Comparison of ENCODE assay signal across 9 cellular contexts in the genomic region with DNA sequence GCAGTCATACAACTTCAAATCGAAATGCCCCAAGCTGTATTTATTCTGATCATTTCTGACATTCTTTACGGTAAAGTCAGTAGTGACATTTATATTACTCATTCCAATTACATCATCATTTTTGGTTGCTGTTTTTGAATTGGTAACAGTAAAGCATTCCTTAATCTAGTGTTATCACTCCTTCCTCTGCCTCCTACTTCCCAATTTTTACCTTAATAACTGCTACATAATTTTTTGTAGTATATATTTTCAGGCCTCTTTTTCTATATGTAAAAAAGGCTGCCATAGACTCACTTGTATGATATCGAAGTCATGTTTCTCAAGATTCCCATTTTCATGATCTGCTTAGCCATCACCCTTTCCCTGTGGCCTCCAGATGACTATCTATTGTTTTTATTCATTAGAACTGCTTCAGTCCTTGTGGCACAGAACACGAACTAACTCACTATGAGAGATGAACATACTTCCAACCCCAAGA.
DNase-seq lines count a peak whose midpoint lies in the region; ATAC-seq and TF ChIP-seq lines count a peak whose summit lies in the region.
"Had no signal": no experiment of that assay in that cellular context is flagged by ENCODE, and none has a peak within 500 bp of the region (broad histone marks: within the 10 kb centered on the region; RNA-seq: fewer than 3 reads in every experiment).

No MANE protein-coding gene starts in this region.

- H3K4me2 ChIP-seq in DOHH2 (ENCODE audit: low read length) (peak overlapping the region; percentile 79), PC-3 (ENCODE audit: low read length) (peak overlapping the region; percentile 92)

- H3K9me3 Mint-ChIP-seq in activated CD8-positive, alpha-beta memory T cell treated with anti-CD3 and anti-CD28 coated beads, Interleukin-2, amount 10 ng/mL, durations not matched to agents 7 days and 5 days (ENCODE audit: low read depth), result no peaks in the 10 kb centered on the region

- H3K4me3 Mint-ChIP-seq in activated CD8-positive, alpha-beta memory T cell treated with anti-CD3 and anti-CD28 coated beads, Interleukin-2, amount 10 ng/mL, durations not matched to agents 7 days and 5 days, result no peak overlapping the region

- H3K79me2 ChIP-seq in DOHH2 (ENCODE audit: control insufficient read depth, low read length), result peaks cover 96% of the 10 kb centered on the region
- H3K79me2 ChIP-seq in PC-3 (ENCODE audit: low read length), result peaks cover 89% of the 10 kb centered on the region

- H2AFZ ChIP-seq in PC-3 (ENCODE audit: low read length), result no peak overlapping the region

- H3K27me3 ChIP-seq in DOHH2 (ENCODE audit: control insufficient read depth, low read length), result no peaks in the 10 kb centered on the region
- H3K27me3 ChIP-seq in PC-3 (ENCODE audit: low read length), result no peaks in the 10 kb centered on the region
- peaks cover 3 to 18% (median 17%) of the 10 kb centered on the region in 3 donors for H3K27me3 ChIP-seq in gastrocnemius medialis

- no peak overlapping the region for H3K27ac Mint-ChIP-seq in activated CD8-positive, alpha-beta memory T cell treated with anti-CD3 and anti-CD28 coated beads, Interleukin-2, amount 10 ng/mL, durations not matched to agents 7 days and 5 days

- H4K20me1 ChIP-seq in DOHH2 (ENCODE audit: control insufficient read depth, insufficient read depth, low read depth, low read length) (peaks cover 4% of the 10 kb centered on the region; the same call in 1 of the 2 replicates), PC-3 (ENCODE audit: low read length) (peaks cover 83% of the 10 kb centered on the region)

- POLR2A ChIA-PET in PC-3 (lab: Charles Lee; ENCODE audit: unreplicated experiment), result interaction anchor here (0.5 kb wide), 1 partner anchor 1438 kb away, joined by 15 read pairs; a partner anchor contains a TSS

- CTCF ChIA-PET in PC-3 (lab: Charles Lee), result no interaction called here
- CTCF ChIA-PET in activated CD8-positive, alpha-beta memory T cell treated with anti-CD3 and anti-CD28 coated beads, Interleukin-2, amount 10 ng/mL, durations not matched to agents 7 days and 5 days (lab: Charles Lee), result interaction anchor here (1.4 kb wide), 1 partner anchor 169 kb away, joined by 3 read pairs; no protein-coding TSS in a partner anchor

- H3K4me1 ChIP-seq in DOHH2 (ENCODE audit: control insufficient read depth, low read length) (peaks cover 53% of the 10 kb centered on the region), PC-3 (ENCODE audit: insufficient read depth, low read length) (peaks cover 66% of the 10 kb centered on the region), gastrocnemius medialis (peaks cover 0 to 21% of the 10 kb centered on the region in 2 donors)

- in situ Hi-C loops in gastrocnemius medialis (cut with MboI; ENCODE audit: low sequenced_read_pairs in 4 of 4), result loop anchor here (10.0 kb wide), 4 partner anchors 87 to 1053 kb away; no protein-coding TSS in a partner anchor

- peak; percentile 96 for DNase-seq in PC-3
- peak; percentile 78 for DNase-seq in dermis blood vessel endothelial cell
- no peak for DNase-seq in gastrocnemius medialis
- no peak for DNase-seq in KG1 (lab: John Stamatoyannopoulos, UW)
- no peak for DNase-seq in activated CD8-positive, alpha-beta memory T cell treated with anti-CD3 and anti-CD28 coated beads, Interleukin-2, amount 10 ng/mL, durations not matched to agents 7 days and 5 days
- DNase-seq: activated CD4-positive, CD25-positive, alpha-beta regulatory T cell had no signal

- TF ChIP-seq POLR2A in gastrocnemius medialis (IDR thresholded peaks at IDR 0.05), result no peak

- peaks cover 37% of the 10 kb centered on the region for H3K36me3 Mint-ChIP-seq in activated CD8-positive, alpha-beta memory T cell treated with anti-CD3 and anti-CD28 coated beads, Interleukin-2, amount 10 ng/mL, durations not matched to agents 7 days and 5 days

- TF ChIP-seq CTCF in DOHH2 (IDR thresholded peaks at IDR 0.05; ENCODE audit: low read depth, low read length, poor library complexity, severe bottlenecking), result no peak
- TF ChIP-seq CTCF in PC-3 (conservative IDR thresholded peaks at IDR 0.05; ENCODE audit: low read depth, low read length), result no peak
- TF ChIP-seq CTCF in gastrocnemius medialis (IDR thresholded peaks at IDR 0.05 in 4 of 5, conservative IDR thresholded peaks at IDR 0.05 in 1 of 5), result no peak

- peak overlapping the region; percentile 84; the same call in 1 of the 2 replicates for H3K27ac ChIP-seq in DOHH2 (ENCODE audit: low read depth, low read length)
- H3K27ac ChIP-seq in PC-3 (ENCODE audit: low read length), result peak overlapping the region; percentile 97
- peak overlapping the region in 3 of 4 donors; percentile 10 to 91 (median 82) for H3K27ac ChIP-seq in gastrocnemius medialis

- intact Hi-C loops in PC-3 (cut with micrococcal nuclease) (loop anchor here (1.0 to 10.0 kb wide), 5 partner anchors 36 to 1143 kb away; no protein-coding TSS in a partner anchor), gastrocnemius medialis (cut with DNase I; ENCODE audit: low total_unique reads) (loop anchor here (10.0 kb wide), 2 partner anchors 267 to 323 kb away; a partner anchor contains a TSS)

- H3K9ac ChIP-seq in PC-3 (ENCODE audit: low read length), result peak overlapping the region; percentile 87

- H3K4me3 ChIP-seq in DOHH2 (ENCODE audit: low read length) (peak overlapping the region; percentile 76), PC-3 (ENCODE audit: low read length) (peak overlapping the region; percentile 95), gastrocnemius medialis (no peak overlapping the region)

- no peaks in the 10 kb centered on the region for H3K9me3 ChIP-seq in DOHH2 (ENCODE audit: control insufficient read depth, insufficient read depth, low read length)
- H3K9me3 ChIP-seq in PC-3 (ENCODE audit: low read length), result no peaks in the 10 kb centered on the region
- no peaks in the 10 kb centered on the region for H3K9me3 ChIP-seq in gastrocnemius medialis

- no TSS peak for BruUV-seq in PC-3 (replicated peaks; lab: Mats Ljungman, UMichigan)

- H3F3A ChIP-seq in DOHH2 (ENCODE audit: control insufficient read depth, insufficient read depth) (peaks cover 20% of the 10 kb centered on the region), PC-3 (ENCODE audit: low read length, unreplicated experiment) (peaks cover 42% of the 10 kb centered on the region)

- ATAC-seq in PC-3, result peak; percentile 40
- no peak for ATAC-seq in gastrocnemius medialis
- ATAC-seq in HG03196 (IDR thresholded peaks at IDR 0.05; ENCODE audit: unreplicated experiment), result no peak
- ATAC-seq in GM21526 (IDR thresholded peaks at IDR 0.05; ENCODE audit: low FRiP score, unreplicated experiment), result no peak
- ATAC-seq in activated CD8-positive, alpha-beta memory T cell treated with anti-CD3 and anti-CD28 coated beads, Interleukin-2, amount 10 ng/mL, durations not matched to agents 7 days and 5 days, result no peak

- peaks cover 88% of the 10 kb centered on the region for H3K36me3 ChIP-seq in DOHH2 (ENCODE audit: control insufficient read depth, low read length)
- peaks cover 71% of the 10 kb centered on the region for H3K36me3 ChIP-seq in PC-3 (ENCODE audit: low read depth, low read length)
- H3K36me3 ChIP-seq in gastrocnemius medialis, result peaks cover 0 to 22% of the 10 kb centered on the region in 2 donors

- H3K9me2 ChIP-seq in DOHH2 (replicated peaks; ENCODE audit: control insufficient read depth, low read length) (no peaks in the 10 kb centered on the region), PC-3 (replicated peaks; ENCODE audit: low read length) (no peaks in the 10 kb centered on the region)

- peaks cover 51% of the 10 kb centered on the region for H3K4me1 Mint-ChIP-seq in activated CD8-positive, alpha-beta memory T cell treated with anti-CD3 and anti-CD28 coated beads, Interleukin-2, amount 10 ng/mL, durations not matched to agents 7 days and 5 days

- H3K27me3 Mint-ChIP-seq in activated CD8-positive, alpha-beta memory T cell treated with anti-CD3 and anti-CD28 coated beads, Interleukin-2, amount 10 ng/mL, durations not matched to agents 7 days and 5 days, result no peaks in the 10 kb centered on the region

Comparison
In these comparisons a context has a peak if more than half of its experiments do, and no peak if none do; other contexts are left out.
1. H3K4me3 ChIP-seq: peak in DOHH2 (single experiment) and PC-3 (single experiment); none in gastrocnemius medialis (0 of 4).
2. DNase-seq: peak in PC-3 (single experiment) and dermis blood vessel endothelial cell (single experiment); none in gastrocnemius medialis (0 of 2), KG1 (single experiment) and activated CD8-positive, alpha-beta memory T cell treated with anti-CD3 and anti-CD28 coated beads, Interleukin-2, amount 10 ng/mL, durations not matched to agents 7 days and 5 days (single experiment).
3. Peak in every context shown above with its lines, with median percentiles within 50 percentile points of each other: H3K27ac ChIP-seq.